Comparison of ENCODE assay signal across 18 cellular contexts in the genomic region with DNA sequence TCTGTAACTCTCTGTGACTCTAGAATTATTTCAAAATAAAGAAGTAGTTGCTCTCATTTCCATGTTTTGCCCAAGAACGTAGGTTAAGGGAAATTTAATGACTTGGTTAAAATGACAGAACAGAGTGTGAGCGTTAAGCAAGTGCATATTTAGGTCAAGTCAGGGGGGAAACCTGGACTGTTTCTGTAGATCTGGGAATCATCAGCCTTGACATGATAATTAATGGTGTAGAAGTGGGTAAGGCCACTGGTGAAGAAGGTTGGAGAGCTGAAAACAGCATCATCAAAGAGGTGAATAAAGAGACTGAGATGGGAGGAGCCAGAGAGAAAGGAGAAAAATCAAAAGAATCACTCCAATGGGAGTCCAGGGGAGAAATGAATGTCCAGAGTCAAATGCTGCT. TPM values are rescaled to one million over a fixed set of nuclear protein-coding genes. Genes with fewer than 3 reads are reported as not detected.
DNase-seq lines count a peak whose midpoint lies in the region; TF ChIP-seq lines count a peak whose summit lies in the region.
"Had no signal": no experiment of that assay in that cellular context is flagged by ENCODE, and none has a peak within 500 bp of the region (broad histone marks: within the 10 kb centered on the region; RNA-seq: fewer than 3 reads in every experiment).

No MANE protein-coding gene starts in this region.

- H2BK15ac ChIP-seq in mesenchymal stem cell (ENCODE audit: low read depth, poor library complexity, severe bottlenecking), result peak overlapping the region; percentile 12

- H3K27ac ChIP-seq in ascending aorta (peak overlapping the region; percentile 92 to 95), mesenchymal stem cell (ENCODE audit: low read length, poor library complexity, severe bottlenecking) (no peak overlapping the region), stomach smooth muscle (ENCODE audit: low read length) (peak overlapping the region; percentile 93)
- H3K27ac ChIP-seq: BLaER1, neutrophil, upper lobe of left lung had no signal

- H3K4me1 ChIP-seq in ascending aorta (peaks cover 14 to 70% of the 10 kb centered on the region in 2 donors), mesenchymal stem cell (ENCODE audit: control insufficient read depth, insufficient read depth, low read depth, low read length) (peaks cover 1% of the 10 kb centered on the region), stomach smooth muscle (ENCODE audit: control insufficient read depth, insufficient read depth, low read length) (peaks cover 69% of the 10 kb centered on the region)

- H4K91ac ChIP-seq in mesenchymal stem cell (ENCODE audit: low read length), result no peak overlapping the region

- H3K36me3 ChIP-seq in ascending aorta, result no peaks in the 10 kb centered on the region
- H3K36me3 ChIP-seq in mesenchymal stem cell (ENCODE audit: control insufficient read depth in 1 of 2, insufficient read depth in 2 of 2, low read depth in 1 of 2, low read length in 2 of 2), result no peaks in the 10 kb centered on the region
- H3K36me3 ChIP-seq in stomach smooth muscle (ENCODE audit: control insufficient read depth in 2 of 2, insufficient read depth in 2 of 2, low read length in 2 of 2), result no peaks in the 10 kb centered on the region
- H3K36me3 ChIP-seq: BLaER1, neutrophil, Peyer's patch, upper lobe of left lung had no signal

- H3K79me1 ChIP-seq in mesenchymal stem cell (replicated peaks; ENCODE audit: low read length, poor library complexity, severe bottlenecking), result no peaks in the 10 kb centered on the region

- H2BK120ac ChIP-seq in mesenchymal stem cell (ENCODE audit: low read depth, low read length), result no peak overlapping the region

- H4K8ac ChIP-seq in mesenchymal stem cell (ENCODE audit: low read length), result no peak overlapping the region

- DNase-seq in NCI-H2227 treated with DMSO at 0.1 percent for 48 hours (lab: John Stamatoyannopoulos, UW) (peak; percentile 4), ascending aorta (ENCODE audit: low spot score in 2 of 2) (no peak), mesenchymal stem cell (no peak), GM13977 (ENCODE audit: low spot score) (no peak), NCI-H510A (lab: John Stamatoyannopoulos, UW) (no peak), head of caudate nucleus (no peak)
- DNase-seq: activated CD4-positive, alpha-beta memory T cell treated with anti-CD3 and anti-CD28 coated beads, Interleukin-2, amount 10 ng/mL, durations not matched to agents 7 days and 5 days; activated CD4-positive, CD25-positive, alpha-beta regulatory T cell; cerebellar nuclear complex; DMS153; dorsolateral prefrontal cortex; kidney glomerular epithelial cell; NCI-H526; Peyer's patch; upper lobe of left lung had no signal

- no peak overlapping the region for H3K4ac ChIP-seq in mesenchymal stem cell (ENCODE audit: low read depth in 1 of 2, low read length in 2 of 2)

- no peak overlapping the region for H2AFZ ChIP-seq in mesenchymal stem cell (ENCODE audit: low read depth, low read length)

- no peak overlapping the region for H3K4me2 ChIP-seq in mesenchymal stem cell (ENCODE audit: low read length, poor library complexity, severe bottlenecking)
- H3K4me2 ChIP-seq: BLaER1 had no signal

- peak overlapping the region in 1 of 2 experiments; percentile 35 for H3K18ac ChIP-seq in mesenchymal stem cell (ENCODE audit: low read depth in 1 of 2, low read length in 2 of 2)

- H3K9me3 ChIP-seq in ascending aorta, result no peaks in the 10 kb centered on the region
- H3K9me3 ChIP-seq in mesenchymal stem cell (ENCODE audit: control insufficient read depth, low read length), result no peaks in the 10 kb centered on the region
- no peaks in the 10 kb centered on the region for H3K9me3 ChIP-seq in stomach smooth muscle (ENCODE audit: control insufficient read depth in 2 of 2, low read length in 2 of 2)
- H3K9me3 ChIP-seq: BLaER1, neutrophil, Peyer's patch, upper lobe of left lung had no signal

- H3K9ac ChIP-seq in mesenchymal stem cell (ENCODE audit: low read length) (no peak overlapping the region), stomach smooth muscle (ENCODE audit: low read length in 2 of 2) (peak overlapping the region; percentile 43 to 66)
- H3K9ac ChIP-seq: BLaER1 had no signal

- intact Hi-C loops in ascending aorta (cut with DNase I) (loop anchor here (5.0 kb wide), 2 partner anchors 63 to 172 kb away; partner anchors contain the start of gene MED21), head of caudate nucleus (cut with DNase I) (no loop called here)

- 36% methylated on average over 2 of the region's 2 CpGs for WGBS in mesenchymal stem cell

- H3K27me3 ChIP-seq in ascending aorta (no peaks in the 10 kb centered on the region), mesenchymal stem cell (ENCODE audit: control insufficient read depth in 1 of 2, insufficient read depth in 1 of 2, low read length in 2 of 2) (no peaks in the 10 kb centered on the region), stomach smooth muscle (ENCODE audit: control insufficient read depth in 1 of 2, insufficient read depth in 2 of 2, low read length in 2 of 2) (no peaks in the 10 kb centered on the region)
- H3K27me3 ChIP-seq: BLaER1, dorsolateral prefrontal cortex, neutrophil, Peyer's patch, upper lobe of left lung had no signal

- H3K14ac ChIP-seq in mesenchymal stem cell (ENCODE audit: low read length in 2 of 2), result no peak overlapping the region

- H3K23ac ChIP-seq in mesenchymal stem cell (ENCODE audit: low read length in 2 of 2), result no peak overlapping the region

- no peak overlapping the region for H2BK12ac ChIP-seq in mesenchymal stem cell (ENCODE audit: low read length in 2 of 2)

- H3K4me3 ChIP-seq in ascending aorta (no peak overlapping the region), mesenchymal stem cell (ENCODE audit: insufficient read depth in 1 of 2, low read depth in 1 of 2, low read length in 2 of 2) (no peak overlapping the region), stomach smooth muscle (ENCODE audit: low read length in 2 of 2) (no peak overlapping the region)
- H3K4me3 ChIP-seq: BLaER1, dorsolateral prefrontal cortex, Peyer's patch, upper lobe of left lung had no signal

- no peak overlapping the region for H2AK5ac ChIP-seq in mesenchymal stem cell (ENCODE audit: low read length, severe bottlenecking)

- TF ChIP-seq CTCF in ascending aorta (IDR thresholded peaks at IDR 0.05), result no peak
- no peak for TF ChIP-seq CTCF in GM13977 (IDR thresholded peaks at IDR 0.05; ENCODE audit: extremely low read depth, insufficient read depth, missing control alignments)

- H2BK5ac ChIP-seq in mesenchymal stem cell (ENCODE audit: low read depth, low read length, poor library complexity, severe bottlenecking), result no peak overlapping the region

- in situ Hi-C loops in GM13977 (cut with MboI; ENCODE audit: low pct_unique_long_range_greater_than_20kb, low sequenced_read_pairs, unreplicated experiment), result no loop called here

RNA-seq across cellular contexts. Expression of gene STK38L, which starts 49.4 kb away (rescaled TPM):
- total RNA-seq in ascending aorta, result 137 TPM
- 18.5 TPM for polyA plus RNA-seq in mesenchymal stem cell (2013, experiment 1 of 2)
- polyA plus RNA-seq in mesenchymal stem cell (2013, experiment 2 of 2), result 19.1 TPM
